1 cellular context compared by ENCODE assay signal in genomic region chr6:147204060-147204785, GRCh38.
TF ChIP-seq lines count a peak whose summit lies in the region.

STXBP5 (plus strand) TSS chr6:147204417; CDS start chr6:147204533, 116 bp downstream.

TF ChIP-seq in HepG2, 621 proteins besides CTCF, POLR2A, EP300 and RAD21 (continued from another document):
- TF ChIP-seq MZF1 (CRISPR knock-in tag; IDR thresholded peaks at IDR 0.05; ENCODE audit: borderline replicate concordance): no peak
- TF ChIP-seq, protein P1, sequence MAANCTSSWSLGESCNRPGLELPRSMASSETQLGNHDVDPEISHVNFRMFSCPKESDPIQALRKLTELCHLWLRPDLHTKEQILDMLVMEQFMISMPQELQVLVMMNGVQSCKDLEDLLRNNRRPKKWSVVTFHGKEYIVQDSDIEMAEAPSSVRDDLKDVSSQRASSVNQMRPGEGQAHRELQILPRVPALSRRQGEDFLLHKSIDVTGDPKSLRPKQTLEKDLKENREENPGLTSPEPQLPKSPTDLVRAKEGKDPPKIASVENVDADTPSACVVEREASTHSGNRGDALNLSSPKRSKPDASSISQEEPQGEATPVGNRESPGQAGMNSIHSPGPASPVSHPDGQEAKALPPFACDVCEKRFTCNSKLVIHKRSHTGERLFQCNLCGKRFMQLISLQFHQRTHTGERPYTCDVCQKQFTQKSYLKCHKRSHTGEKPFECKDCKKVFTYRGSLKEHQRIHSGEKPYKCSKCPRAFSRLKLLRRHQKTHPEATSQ (CRISPR knock-in tag; IDR thresholded peaks at IDR 0.05; ENCODE audit: borderline replicate concordance): no peak
- no peak for TF ChIP-seq SMC3 (IDR thresholded peaks at IDR 0.05; ENCODE audit: low read length)
- TF ChIP-seq, protein P2, sequence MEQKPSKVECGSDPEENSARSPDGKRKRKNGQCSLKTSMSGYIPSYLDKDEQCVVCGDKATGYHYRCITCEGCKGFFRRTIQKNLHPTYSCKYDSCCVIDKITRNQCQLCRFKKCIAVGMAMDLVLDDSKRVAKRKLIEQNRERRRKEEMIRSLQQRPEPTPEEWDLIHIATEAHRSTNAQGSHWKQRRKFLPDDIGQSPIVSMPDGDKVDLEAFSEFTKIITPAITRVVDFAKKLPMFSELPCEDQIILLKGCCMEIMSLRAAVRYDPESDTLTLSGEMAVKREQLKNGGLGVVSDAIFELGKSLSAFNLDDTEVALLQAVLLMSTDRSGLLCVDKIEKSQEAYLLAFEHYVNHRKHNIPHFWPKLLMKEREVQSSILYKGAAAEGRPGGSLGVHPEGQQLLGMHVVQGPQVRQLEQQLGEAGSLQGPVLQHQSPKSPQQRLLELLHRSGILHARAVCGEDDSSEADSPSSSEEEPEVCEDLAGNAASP (CRISPR knock-in tag; IDR thresholded peaks at IDR 0.05; ENCODE audit: borderline replicate concordance): no peak
- no peak for TF ChIP-seq ZBTB1 (CRISPR knock-in tag; IDR thresholded peaks at IDR 0.05; ENCODE audit: borderline replicate concordance)
- no peak; the same call in 1 of the 2 replicates for TF ChIP-seq ZNF441 (CRISPR knock-in tag; IDR thresholded peaks at IDR 0.05; ENCODE audit: borderline replicate concordance)
- TF ChIP-seq FOSL2 (CRISPR knock-in tag; IDR thresholded peaks at IDR 0.05): no peak
- TF ChIP-seq MAFG (CRISPR knock-in tag; IDR thresholded peaks at IDR 0.05): no peak
